In the genomic region with DNA sequence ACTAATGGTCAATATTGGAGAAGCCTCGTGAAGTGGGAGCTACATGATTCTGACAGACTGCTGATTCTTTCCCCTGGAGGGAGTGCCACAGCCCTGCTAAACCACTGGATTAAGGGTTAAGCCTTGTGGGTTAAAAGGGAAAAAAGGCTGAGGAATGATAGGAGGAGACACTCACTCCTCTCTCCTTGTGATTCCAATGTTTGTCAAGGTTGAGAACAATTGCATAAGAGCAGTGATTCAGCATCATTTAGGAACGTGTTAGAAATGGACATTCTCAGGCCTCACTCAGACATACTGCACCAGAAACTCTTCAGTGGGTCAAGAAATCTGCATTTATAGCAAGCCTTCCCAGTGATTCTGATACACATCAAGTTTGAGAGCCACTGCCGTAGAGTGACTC, we compare ENCODE assay signal across 19 cellular contexts.
"Had no signal": no experiment of that assay in that cellular context is flagged by ENCODE, and none has a peak within 500 bp of the region (broad histone marks: within the 10 kb centered on the region; RNA-seq: fewer than 3 reads in every experiment).

No MANE protein-coding gene starts in this region.

- DNase-seq: activated gamma-delta T cell treated with Interleukin-2 at 50 U/mL for 16 hours; activated T-cell treated with anti-CD3 and anti-CD28 coated beads, Interleukin-2, amount 50 U/mL, for 1 hour; effector memory CD4-positive, alpha-beta T cell; foreskin melanocyte; glutamatergic neuron; left ventricle myocardium inferior; midbrain; pancreas; psoas muscle; stimulated activated CD4-positive, alpha-beta T cell treated with anti-CD3 and anti-CD28 coated beads, Interleukin-1b, Interleukin-23, amount 100 ng/mL, for 48 hours; T-cell; tibial artery had no signal

- H3K9me3 ChIP-seq: ascending aorta, left ventricle myocardium inferior, pancreas, right atrium auricular region, tibial artery had no signal

- H3K27ac ChIP-seq: ascending aorta, hepatocyte, left ventricle myocardium inferior, pancreas, psoas muscle, right atrium auricular region, tibial artery had no signal

- H3K36me3 ChIP-seq: ascending aorta, left ventricle myocardium inferior, pancreas, right atrium auricular region, tibial artery had no signal

- FAIRE-seq: colon, endothelial cell of umbilical vein, pancreas, TTC549 had no signal

- H3K4me1 ChIP-seq: ascending aorta, left ventricle myocardium inferior, pancreas, psoas muscle, right atrium auricular region, tibial artery had no signal

- H3K27me3 ChIP-seq: ascending aorta, hepatocyte, right atrium auricular region had no signal

- ATAC-seq: natural killer cell treated with Interleukin-12 subunit alpha and Interleukin-12 subunit beta and Interleukin-15 and Interleukin-18, amount 100 ng/mL, for 72 hours; pancreas; psoas muscle; T-cell had no signal

- H3K4me3 ChIP-seq: ascending aorta, hepatocyte, left ventricle myocardium inferior, pancreas, psoas muscle, right atrium auricular region, tibial artery had no signal
